In the genomic region with DNA sequence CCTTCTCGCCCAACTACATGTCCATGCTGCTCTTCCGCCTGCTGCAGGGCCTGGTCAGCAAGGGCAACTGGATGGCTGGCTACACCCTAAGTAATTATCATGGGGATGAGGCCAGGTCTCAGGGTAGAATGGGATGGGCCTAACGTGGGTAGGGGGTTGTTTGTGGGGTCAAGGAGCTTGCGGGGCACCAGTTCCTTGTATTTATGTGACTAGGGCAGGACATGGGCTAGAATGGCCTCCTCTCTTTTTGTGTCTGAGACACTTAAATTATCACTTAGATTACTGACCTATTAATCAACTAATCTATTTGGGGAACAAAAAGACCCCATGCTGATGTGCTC, we compare ENCODE assay signal across 9 cellular contexts. TPM values are rescaled to one million over a fixed set of nuclear protein-coding genes. Genes with fewer than 3 reads are reported as not detected.
"Had no signal": no experiment of that assay in that cellular context is flagged by ENCODE, and none has a peak within 500 bp of the region (broad histone marks: within the 10 kb centered on the region; RNA-seq: fewer than 3 reads in every experiment).

No MANE protein-coding gene starts in this region.

- ATAC-seq: left lobe of liver had no signal

- H3K9me3 ChIP-seq: esophagus squamous epithelium, right atrium auricular region had no signal

- H3K4me3 ChIP-seq: esophagus squamous epithelium, right atrium auricular region had no signal

- H3K36me3 ChIP-seq: esophagus squamous epithelium, right atrium auricular region had no signal

- H3K27ac ChIP-seq: esophagus squamous epithelium, right atrium auricular region had no signal

- H3K27me3 ChIP-seq: esophagus squamous epithelium, right atrium auricular region had no signal

- DNase-seq: activated CD4-positive, alpha-beta memory T cell treated with anti-CD3 and anti-CD28 coated beads, Interleukin-2, amount 10 ng/mL, durations not matched to agents 7 days and 5 days; activated CD4-positive, alpha-beta T cell treated with anti-CD3 and anti-CD28 coated beads for 1 hour; esophagus squamous epithelium; islet precursor cell; small intestine; SW 1271; trophoblast cell had no signal

- H3K4me1 ChIP-seq: esophagus squamous epithelium, right atrium auricular region had no signal

RNA-seq across cellular contexts. Expression of a gene that starts 10.7 kb away (rescaled TPM):
- total RNA-seq: right atrium auricular region had no signal
